In the genomic region with DNA sequence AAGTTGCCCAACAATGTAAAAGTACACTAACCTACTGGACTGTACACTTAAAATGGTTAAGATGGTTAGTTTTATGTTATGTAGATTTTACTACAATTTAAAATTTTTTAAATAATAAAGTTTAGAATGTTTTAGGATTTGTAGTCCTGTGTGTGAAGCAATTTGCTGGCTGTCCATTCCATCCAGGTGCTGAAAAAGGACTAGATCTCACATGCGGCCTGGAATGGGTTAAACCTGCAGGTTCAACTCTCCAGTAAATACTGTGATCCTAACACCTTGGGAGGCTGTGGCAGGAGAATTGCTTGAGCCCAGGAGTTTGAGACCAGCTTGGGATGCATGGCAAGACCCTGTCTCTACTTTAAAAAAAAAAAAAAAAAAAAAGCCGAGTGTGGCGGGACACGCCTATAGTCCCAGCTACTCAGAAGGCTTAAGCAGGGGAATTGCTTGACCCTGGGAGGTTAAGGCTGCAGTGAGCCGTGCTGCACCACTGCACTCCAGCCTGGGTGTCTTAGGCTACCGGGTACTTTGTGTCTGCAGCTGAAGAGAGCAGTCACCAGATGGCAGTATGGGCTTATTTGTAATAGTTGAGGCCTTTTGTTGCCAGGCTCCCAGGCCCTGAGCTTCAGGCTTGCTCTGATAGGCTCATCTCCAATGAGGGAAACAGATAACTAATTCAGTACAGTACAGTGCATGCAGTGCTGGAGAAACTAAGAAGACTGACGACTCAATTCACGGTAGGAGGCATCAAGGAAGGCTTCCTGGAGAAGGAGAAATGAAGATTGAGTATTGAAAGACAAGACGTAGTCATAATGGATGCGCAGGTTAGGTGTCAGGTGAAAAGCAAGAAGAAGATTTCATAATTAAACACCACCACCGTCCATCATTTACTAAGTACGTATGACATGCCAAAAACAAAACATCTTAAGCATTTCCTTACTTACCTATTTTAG, we compare ENCODE assay signal across 8 cellular contexts.
DNase-seq lines count a peak whose midpoint lies in the region; ATAC-seq, FAIRE-seq and TF ChIP-seq lines count a peak whose summit lies in the region.

No MANE protein-coding gene starts in this region.

- H3K36me3 Mint-ChIP-seq in Calu3 (ENCODE audit: insufficient read depth, unreplicated experiment): no peaks in the 10 kb centered on the region

- peaks cover 6% of the 10 kb centered on the region for H3K4me1 Mint-ChIP-seq in Calu3 (ENCODE audit: low read depth, unreplicated experiment)

- H3K27ac Mint-ChIP-seq in Calu3 (ENCODE audit: unreplicated experiment): no peak overlapping the region

- H3K4me3 ChIP-seq in breast epithelium (no peak overlapping the region), keratinocyte (ENCODE audit: control insufficient read depth in 2 of 3, extremely low read depth in 1 of 3, insufficient read depth in 2 of 3, low read depth in 1 of 3, low read length in 3 of 3) (no peak overlapping the region)

- no peak overlapping the region for H3K9ac ChIP-seq in keratinocyte (ENCODE audit: control insufficient read depth, extremely low read depth, insufficient read depth, low read length)

- H3K27ac ChIP-seq in breast epithelium (no peak overlapping the region), keratinocyte (ENCODE audit: control insufficient read depth, insufficient read depth, low read length) (no peak overlapping the region)

- no peak overlapping the region for H2AFZ ChIP-seq in keratinocyte (ENCODE audit: control insufficient read depth, low read length)

- no peaks in the 10 kb centered on the region for H3K9me3 ChIP-seq in breast epithelium
- H3K9me3 ChIP-seq in keratinocyte (ENCODE audit: control insufficient read depth, low read depth, low read length): no peaks in the 10 kb centered on the region

- peaks cover 0 to 3% of the 10 kb centered on the region in 2 donors for H3K27me3 ChIP-seq in breast epithelium
- H3K27me3 ChIP-seq in keratinocyte (ENCODE audit: control insufficient read depth, extremely low read depth, insufficient read depth, low read length): no peaks in the 10 kb centered on the region

- no peaks in the 10 kb centered on the region for H3K9me1 ChIP-seq in keratinocyte (ENCODE audit: control insufficient read depth, extremely low read depth, insufficient read depth, low read length)

- peaks cover 49% of the 10 kb centered on the region for H3K27me3 Mint-ChIP-seq in Calu3 (ENCODE audit: unreplicated experiment)

- H3K4me1 ChIP-seq in breast epithelium (no peaks in the 10 kb centered on the region), keratinocyte (ENCODE audit: control insufficient read depth, extremely low read depth, insufficient read depth, low read length) (peaks cover 10% of the 10 kb centered on the region)

- no peak overlapping the region for H3K4me3 Mint-ChIP-seq in Calu3 (ENCODE audit: low read depth, unreplicated experiment)

- TF ChIP-seq CTCF in Calu3 (IDR thresholded peaks at IDR 0.05; ENCODE audit: unreplicated experiment) (peak; percentile 52), breast epithelium (IDR thresholded peaks at IDR 0.05) (peak in 2 of 3 donors; percentile 31 to 35), keratinocyte (optimal IDR thresholded peaks at IDR 0.05 in 1 of 3, IDR thresholded peaks at IDR 0.05 in 1 of 3, conservative IDR thresholded peaks at IDR 0.05 in 1 of 3; ENCODE audit: extremely low read depth in 1 of 3, insufficient read depth in 2 of 3, low read length in 3 of 3) (peak; percentile 79 to 85 (median 83))

- TF ChIP-seq POLR2A in breast epithelium (IDR thresholded peaks at IDR 0.05): no peak

- no TSS peak for BruUV-seq in Calu3 (replicated peaks; lab: Mats Ljungman, UMichigan)

- no peaks in the 10 kb centered on the region for H3K79me2 ChIP-seq in keratinocyte (ENCODE audit: control insufficient read depth, insufficient read depth, low read length)

- H3K36me3 ChIP-seq in breast epithelium (no peaks in the 10 kb centered on the region), keratinocyte (ENCODE audit: control insufficient read depth in 2 of 2, extremely low read depth in 1 of 2, insufficient read depth in 2 of 2, low read length in 2 of 2) (no peaks in the 10 kb centered on the region)

- ATAC-seq in GM18873 (IDR thresholded peaks at IDR 0.05; ENCODE audit: low FRiP score, unreplicated experiment): no peak

- no peaks in the 10 kb centered on the region for H4K20me1 ChIP-seq in keratinocyte (ENCODE audit: control insufficient read depth, extremely low read depth, insufficient read depth, low read length)

- no peaks in the 10 kb centered on the region for H3K9me3 Mint-ChIP-seq in Calu3 (ENCODE audit: low read depth, unreplicated experiment)

- dilution Hi-C loops in keratinocyte (cut with MboI; ENCODE audit: extremely low pct_ligation_motif_present, low sequenced_read_pairs): no loop called here

- CTCF ChIA-PET in Calu3 (lab: Charles Lee): interaction anchor here (0.7 to 1.5 kb wide), 12 partner anchors 10 to 1511 kb away, joined by 3 to 9 read pairs (median 4); no protein-coding TSS in a partner anchor

- no peak overlapping the region for H3K4me2 ChIP-seq in keratinocyte (ENCODE audit: control insufficient read depth, extremely low read depth, insufficient read depth, low read depth, low read length)

- intact Hi-C loops in Calu3 (cut with micrococcal nuclease; ENCODE audit: unreplicated experiment): loop anchor here (10.0 kb wide), 1 partner anchor 100 kb away; no protein-coding TSS in a partner anchor
- intact Hi-C loops in breast epithelium (cut with DNase I; ENCODE audit: low total_unique reads): no loop called here

- FAIRE-seq in keratinocyte (lab: Jason Lieb, UNC): no peak

- DNase-seq in Calu3: peak; percentile 70
- peak; percentile 78 for DNase-seq in HCEC 1CT
- peak; percentile 68 for DNase-seq in NCI-H2107 treated with DMSO at 0.1 percent for 48 hours (lab: John Stamatoyannopoulos, UW; ENCODE audit: unreplicated experiment)
- peak; percentile 53 for DNase-seq in UCSD-AML1 (lab: John Stamatoyannopoulos, UW; ENCODE audit: unreplicated experiment)
- DNase-seq in breast epithelium (ENCODE audit: low spot score in 2 of 2): peak in 1 of 2 donors; percentile 24
- DNase-seq in keratinocyte (ENCODE audit: low read depth, low spot score): no peak
- peak; percentile 31 for DNase-seq in stimulated activated CD4-positive, alpha-beta T cell treated with anti-CD3 and anti-CD28 coated beads, Interleukin-2, amount 100 ng/mL, for 4 hours (ENCODE audit: low read depth)

Comparison
In these comparisons a context has a peak if more than half of its experiments do, and no peak if none do; other contexts are left out.
1. CTCF ChIP-seq: peak in every context shown above with its lines; median percentile 83 in keratinocyte; 52 in Calu3; 33 in breast epithelium.